ENCODE assay signal across 10 cellular contexts in the genomic region with DNA sequence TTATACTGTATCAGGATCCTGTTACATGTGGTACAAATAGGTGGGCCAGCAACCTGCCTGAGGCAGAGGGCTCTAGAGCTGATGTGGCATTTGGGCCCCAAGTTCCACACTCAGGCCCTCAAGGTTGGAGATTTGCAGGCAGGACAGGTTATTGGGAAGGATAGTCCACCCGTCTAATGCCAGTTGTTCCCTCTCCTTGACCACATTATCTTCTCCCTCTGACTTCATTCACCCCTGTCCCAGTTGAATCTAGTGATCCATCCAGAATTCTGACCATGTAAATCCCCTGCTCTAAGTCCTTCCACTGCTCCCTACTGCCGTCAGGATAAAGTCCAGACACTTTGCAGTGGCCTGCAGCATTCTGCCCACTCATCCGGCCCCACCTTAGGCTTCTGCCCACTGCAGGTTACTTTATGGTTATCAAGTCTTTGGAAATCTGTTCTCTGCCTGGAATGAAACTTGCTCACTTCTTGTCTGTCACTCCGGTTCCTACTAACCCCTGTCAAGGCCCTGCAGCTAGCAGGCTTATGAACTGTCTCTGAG. TPM values are rescaled to one million over a fixed set of nuclear protein-coding genes. Genes with fewer than 3 reads are reported as not detected.
DNase-seq lines count a peak whose midpoint lies in the region; ATAC-seq and TF ChIP-seq lines count a peak whose summit lies in the region.
"Had no signal": no experiment of that assay in that cellular context is flagged by ENCODE, and none has a peak within 500 bp of the region (broad histone marks: within the 10 kb centered on the region; RNA-seq: fewer than 3 reads in every experiment).

No MANE protein-coding gene starts in this region.

- no peaks in the 10 kb centered on the region for H3K27me3 ChIP-seq in Caco-2 (replicated peaks; ENCODE audit: control insufficient read depth, insufficient read depth, low read length)
- H3K27me3 ChIP-seq in WERI-Rb-1 (ENCODE audit: insufficient read depth, low read depth, severe bottlenecking) = no peaks in the 10 kb centered on the region
- no peaks in the 10 kb centered on the region for H3K27me3 ChIP-seq in gastroesophageal sphincter

- peak overlapping the region; percentile 66 for H3K27ac Mint-ChIP-seq in Caco-2 (ENCODE audit: unreplicated experiment)

- H3K27ac ChIP-seq in WERI-Rb-1 (peak overlapping the region; percentile 98), gastroesophageal sphincter (peak overlapping the region; percentile 95 to 99 (median 96))

- ATAC-seq in gastroesophageal sphincter = no peak
- no peak for ATAC-seq in sciatic nerve
- ATAC-seq in GM21360 (IDR thresholded peaks at IDR 0.05; ENCODE audit: unreplicated experiment) = no peak
- no peak for ATAC-seq in HG03135 (IDR thresholded peaks at IDR 0.05; ENCODE audit: unreplicated experiment)

- CTCF ChIA-PET in Caco-2 (lab: Charles Lee) = interaction anchor here (0.5 to 3.5 kb wide), 7 partner anchors 11 to 201 kb away, joined by 3 to 27 read pairs (median 3); no protein-coding TSS in a partner anchor

- peaks cover 29% of the 10 kb centered on the region for H3K4me1 Mint-ChIP-seq in Caco-2 (ENCODE audit: low read depth, unreplicated experiment)

- intact Hi-C loops in Caco-2 (cut with micrococcal nuclease; ENCODE audit: unreplicated experiment) = no loop called here
- intact Hi-C loops in sciatic nerve (cut with DNase I) = loop anchor here (10.0 kb wide), 1 partner anchor 151 kb away; a partner anchor contains a TSS

- POLR2A ChIA-PET in Caco-2 (lab: Charles Lee) = interaction anchor here (2.6 to 3.5 kb wide), 3 partner anchors 18 to 154 kb away, joined by 12 to 27 read pairs (median 24); a partner anchor contains a TSS

- peak overlapping the region; percentile 71 for H3K4me3 Mint-ChIP-seq in Caco-2 (ENCODE audit: unreplicated experiment)

- H3K9me3 ChIP-seq in Caco-2 = no peaks in the 10 kb centered on the region
- H3K9me3 ChIP-seq in WERI-Rb-1 (ENCODE audit: severe bottlenecking) = no peaks in the 10 kb centered on the region
- H3K9me3 ChIP-seq in gastroesophageal sphincter = no peaks in the 10 kb centered on the region

- no peaks in the 10 kb centered on the region for H3K27me3 Mint-ChIP-seq in Caco-2 (ENCODE audit: insufficient read depth, unreplicated experiment)

- H3K4me1 ChIP-seq in Caco-2 = peaks cover 37% of the 10 kb centered on the region
- peaks cover 0 to 76% (median 32%) of the 10 kb centered on the region in 3 donors for H3K4me1 ChIP-seq in gastroesophageal sphincter

- H3K36me3 Mint-ChIP-seq in Caco-2 (ENCODE audit: insufficient read depth, unreplicated experiment) = peaks cover 23% of the 10 kb centered on the region

- no peak for TF ChIP-seq CTCF in Caco-2 (IDR thresholded peaks at IDR 0.05; ENCODE audit: insufficient read depth in 1 of 2, low read depth in 1 of 2, low read length in 1 of 2, severe bottlenecking in 1 of 2, unreplicated experiment in 1 of 2)
- TF ChIP-seq CTCF in WERI-Rb-1 (IDR thresholded peaks at IDR 0.05; ENCODE audit: low read depth, low read length) = no peak
- no peak for TF ChIP-seq CTCF in gastroesophageal sphincter (IDR thresholded peaks at IDR 0.05)

- TF ChIP-seq EP300 in gastroesophageal sphincter (IDR thresholded peaks at IDR 0.05) = no peak

- 81 to 92% methylated on average over 3 to 4 of the region's 4 CpGs for WGBS in gastroesophageal sphincter (ENCODE audit: low coverage in 1 of 2), 2 donors

- DNase-seq in Caco-2 (no peak), WERI-Rb-1 (no peak), sciatic nerve (ENCODE audit: low spot score) (peak; percentile 50), NCI-H524 treated with DMSO at 0.1 percent for 48 hours (lab: John Stamatoyannopoulos, UW) (no peak), NCI-H1436 (lab: John Stamatoyannopoulos, UW) (no peak)
- DNase-seq: NCI-H774 had no signal

- no peak for TF ChIP-seq POLR2A in gastroesophageal sphincter (IDR thresholded peaks at IDR 0.05)

- H3K9me3 Mint-ChIP-seq in Caco-2 (ENCODE audit: unreplicated experiment) = no peaks in the 10 kb centered on the region

- H3K4me3 ChIP-seq in Caco-2 (ENCODE audit: low read depth, low read length) (no peak overlapping the region), WERI-Rb-1 (ENCODE audit: low read depth, low read length) (no peak overlapping the region), gastroesophageal sphincter (no peak overlapping the region)
- H3K4me3 ChIP-seq: lung had no signal

- no TSS peak for BruUV-seq in Caco-2 (replicated peaks; lab: Mats Ljungman, UMichigan)

- no peaks in the 10 kb centered on the region for H3K36me3 ChIP-seq in Caco-2 (ENCODE audit: control insufficient read depth, insufficient read depth, low read length)
- peaks cover 1% of the 10 kb centered on the region; the same call in 1 of the 2 replicates for H3K36me3 ChIP-seq in WERI-Rb-1
- peaks cover 0 to 12% of the 10 kb centered on the region in 2 donors for H3K36me3 ChIP-seq in gastroesophageal sphincter

RNA-seq across cellular contexts. Expression of a gene that starts 1.9 kb away (rescaled TPM):
- total RNA-seq in Caco-2 (2022) (40.0 and 43.9 TPM in 2 replicates), gastroesophageal sphincter (10 to 100 TPM; 42.4 to 50.6 (median 49.3) TPM), sciatic nerve (66.4 TPM)
